Comparison of ENCODE assay signal across 8 cellular contexts in genomic region chr11:113447621-113448310, GRCh38. TPM values are rescaled to one million over a fixed set of nuclear protein-coding genes. Genes with fewer than 3 reads are reported as not detected.
DNase-seq lines count a peak whose midpoint lies in the region; ATAC-seq, FAIRE-seq and TF ChIP-seq lines count a peak whose summit lies in the region.
"Had no signal": no experiment of that assay in that cellular context is flagged by ENCODE, and none has a peak within 500 bp of the region (broad histone marks: within the 10 kb centered on the region; RNA-seq: fewer than 3 reads in every experiment).

No MANE protein-coding gene starts in this region.

- intact Hi-C loops in PC-3 (cut with micrococcal nuclease) (no loop called here), MCF 10A (cut with micrococcal nuclease) (loop anchor here (1.0 to 5.0 kb wide), 2 partner anchors 45 to 63 kb away; no protein-coding TSS in a partner anchor), lower leg skin (cut with DNase I; ENCODE audit: low total_unique reads) (no loop called here)

- H3K4me1 Mint-ChIP-seq in GM23338, result no peaks in the 10 kb centered on the region
- peaks cover 34% of the 10 kb centered on the region for H3K4me1 Mint-ChIP-seq in MCF 10A (ENCODE audit: insufficient read depth, unreplicated experiment)

- H3K79me2 ChIP-seq in GM23338 (replicated peaks; ENCODE audit: insufficient read depth) (no peaks in the 10 kb centered on the region), PC-3 (ENCODE audit: low read length) (no peaks in the 10 kb centered on the region), osteoblast (ENCODE audit: insufficient read depth, low read length) (no peaks in the 10 kb centered on the region)

- H3K4me3 ChIP-seq in GM23338 (no peak overlapping the region), PC-3 (ENCODE audit: low read length) (no peak overlapping the region), osteoblast (ENCODE audit: insufficient read depth, low read length) (no peak overlapping the region), lower leg skin (ENCODE audit: low read depth, poor library complexity, severe bottlenecking) (no peak overlapping the region)

- H3K36me3 ChIP-seq in GM23338 (ENCODE audit: insufficient read depth) (no peaks in the 10 kb centered on the region), PC-3 (ENCODE audit: low read depth, low read length) (no peaks in the 10 kb centered on the region), osteoblast (ENCODE audit: insufficient read depth, low read length) (no peaks in the 10 kb centered on the region)

- no peaks in the 10 kb centered on the region for H4K20me1 ChIP-seq in GM23338 (replicated peaks; ENCODE audit: insufficient read depth)
- H4K20me1 ChIP-seq in PC-3 (ENCODE audit: low read length), result no peaks in the 10 kb centered on the region
- no peaks in the 10 kb centered on the region for H4K20me1 ChIP-seq in osteoblast (ENCODE audit: insufficient read depth, low read length)

- H3K4me3 Mint-ChIP-seq in GM23338 (no peak overlapping the region), MCF 10A (ENCODE audit: unreplicated experiment) (no peak overlapping the region)

- no peak overlapping the region for H3K27ac ChIP-seq in GM23338 (ENCODE audit: low read depth)
- H3K27ac ChIP-seq in PC-3 (ENCODE audit: low read length), result peak overlapping the region; percentile 21; the same call in 1 of the 2 replicates
- H3K27ac ChIP-seq in osteoblast (ENCODE audit: low read depth, low read length), result peak overlapping the region; percentile 35

- POLR2A ChIA-PET in PC-3 (lab: Charles Lee; ENCODE audit: unreplicated experiment) (no interaction called here), MCF 10A (lab: Yijun Ruan, JAX) (interaction anchor here (0.7 to 3.7 kb wide), 13 partner anchors 15 to 135 kb away, joined by 3 to 27 read pairs (median 3); partner anchors contain the start of gene ANKK1)

- no peak overlapping the region for H3K27ac Mint-ChIP-seq in GM23338
- H3K27ac Mint-ChIP-seq in MCF 10A (ENCODE audit: low read depth, unreplicated experiment), result peak overlapping the region; percentile 75

- no peak for FAIRE-seq in D721Med (lab: Jason Lieb, UNC)

- no peak for DNase-seq in GM23338 (ENCODE audit: low spot score)
- peak; percentile 64 for DNase-seq in PC-3
- peak; percentile 81 for DNase-seq in MCF 10A (ENCODE audit: unreplicated experiment)
- peak; percentile 83 for DNase-seq in osteoblast (ENCODE audit: insufficient read length, low spot score, missing footprints)
- DNase-seq in D721Med (ENCODE audit: insufficient read length, low spot score), result no peak
- no peak for DNase-seq in lower leg skin (ENCODE audit: low spot score in 2 of 2)
- DNase-seq: NCI-H1092 had no signal

- TF ChIP-seq CTCF in GM23338 (conservative IDR thresholded peaks at IDR 0.05; ENCODE audit: low read depth in 2 of 2), result no peak
- TF ChIP-seq CTCF in PC-3 (conservative IDR thresholded peaks at IDR 0.05; ENCODE audit: low read depth, low read length), result no peak
- TF ChIP-seq CTCF in MCF 10A (IDR thresholded peaks at IDR 0.05; ENCODE audit: unreplicated experiment), result no peak
- TF ChIP-seq CTCF in osteoblast (IDR thresholded peaks at IDR 0.05; ENCODE audit: extremely low read depth, low read depth, low read length), result no peak
- TF ChIP-seq CTCF in D721Med (IDR thresholded peaks at IDR 0.05; ENCODE audit: insufficient read depth, missing control alignments), result no peak
- no peak for TF ChIP-seq CTCF in lower leg skin (IDR thresholded peaks at IDR 0.05)

- H3F3A ChIP-seq in GM23338 (replicated peaks; ENCODE audit: low read depth), result no peaks in the 10 kb centered on the region
- H3F3A ChIP-seq in PC-3 (ENCODE audit: low read length, unreplicated experiment), result no peaks in the 10 kb centered on the region

- no peaks in the 10 kb centered on the region for H3K9me3 ChIP-seq in PC-3 (ENCODE audit: low read length)
- H3K9me3 ChIP-seq in osteoblast (ENCODE audit: low read depth, low read length), result no peaks in the 10 kb centered on the region

- no TSS peak for BruUV-seq in PC-3 (replicated peaks; lab: Mats Ljungman, UMichigan)
- BruUV-seq in MCF 10A (replicated peaks; lab: Mats Ljungman, UMichigan), result no TSS peak

- H3K9me2 ChIP-seq in GM23338 (ENCODE audit: insufficient read depth), result no peaks in the 10 kb centered on the region
- H3K9me2 ChIP-seq in PC-3 (replicated peaks; ENCODE audit: low read length), result no peaks in the 10 kb centered on the region

- CTCF ChIA-PET in PC-3 (lab: Charles Lee) (no interaction called here), MCF 10A (lab: Yijun Ruan, JAX) (interaction anchor here (0.6 to 1.7 kb wide), 4 partner anchors 26 to 141 kb away, joined by 3 to 6 read pairs (median 5); no protein-coding TSS in a partner anchor)

- no peak for TF ChIP-seq POLR2A in lower leg skin (IDR thresholded peaks at IDR 0.05)

- WGBS in lower leg skin, 2 donors, result 49 to 50% methylated on average over 8 of the region's 8 CpGs

- H3K4me2 ChIP-seq in GM23338 (no peak overlapping the region), PC-3 (ENCODE audit: low read length) (peak overlapping the region; percentile 71; the same call in 1 of the 2 replicates), osteoblast (ENCODE audit: insufficient read depth, low read length) (peak overlapping the region; percentile 28)

- H3K4me1 ChIP-seq in GM23338 (ENCODE audit: insufficient read depth) (no peaks in the 10 kb centered on the region), PC-3 (ENCODE audit: insufficient read depth, low read length) (peaks cover 38% of the 10 kb centered on the region), osteoblast (ENCODE audit: insufficient read depth, low read length) (peaks cover 27% of the 10 kb centered on the region)

- H3K27me3 Mint-ChIP-seq in GM23338 (ENCODE audit: insufficient read depth, low read depth, poor library complexity), result peaks cover 9% of the 10 kb centered on the region
- no peaks in the 10 kb centered on the region for H3K27me3 Mint-ChIP-seq in MCF 10A (ENCODE audit: insufficient read depth, unreplicated experiment)

- H2AFZ ChIP-seq in GM23338, result peak overlapping the region; percentile 14; the same call in 1 of the 2 replicates
- H2AFZ ChIP-seq in PC-3 (ENCODE audit: low read length), result no peak overlapping the region
- peak overlapping the region; percentile 53 for H2AFZ ChIP-seq in osteoblast (ENCODE audit: low read length)

- no peak overlapping the region for H3K9ac ChIP-seq in PC-3 (ENCODE audit: low read length)

- ATAC-seq in GM23338 (no peak), PC-3 (0 out of 2 replicates have a peak, but pooled peaks have one; percentile 11), GM18861 (IDR thresholded peaks at IDR 0.05; ENCODE audit: unreplicated experiment) (no peak)

- H3K36me3 Mint-ChIP-seq in GM23338 (ENCODE audit: low read depth) (no peaks in the 10 kb centered on the region), MCF 10A (ENCODE audit: insufficient read depth, unreplicated experiment) (no peaks in the 10 kb centered on the region)

- H3K27me3 ChIP-seq in GM23338 (ENCODE audit: insufficient read depth), result no peaks in the 10 kb centered on the region
- no peaks in the 10 kb centered on the region for H3K27me3 ChIP-seq in PC-3 (ENCODE audit: low read length)
- peaks cover 18% of the 10 kb centered on the region for H3K27me3 ChIP-seq in osteoblast (ENCODE audit: insufficient read depth, low read length)

- H3K9me3 Mint-ChIP-seq in GM23338 (no peaks in the 10 kb centered on the region), MCF 10A (ENCODE audit: unreplicated experiment) (no peaks in the 10 kb centered on the region)

TF ChIP-seq in GM23338, 12 proteins besides CTCF, POLR2A, EP300 and RAD21 (continues in another document):
- no peak for TF ChIP-seq NANOG (IDR thresholded peaks at IDR 0.05; ENCODE audit: borderline replicate concordance)
- no peak for TF ChIP-seq JUNB (IDR thresholded peaks at IDR 0.05; ENCODE audit: unreplicated experiment)

RNA-seq across cellular contexts. Expression of gene DRD2, which starts 27.4 kb away (rescaled TPM):
- total RNA-seq in GM23338 (2014; rRNA removed; shearing (Covaris generic)), result 0.21 TPM in 1 of 2 replicates, not detected in the other
- 0.40 and 0.66 TPM in 2 replicates for polyA plus RNA-seq in GM23338 (2016; fragmentation: Nextera tagmentation; extraction: Ambion mirVana)
- total RNA-seq in PC-3 (2014; rRNA removed), result not detected in 2 replicates
- 0.28 and 0.96 TPM in 2 replicates for total RNA-seq in MCF 10A (2022)
- total RNA-seq in osteoblast, result 0.36 TPM in 1 of 2 replicates, not detected in the other
- under 1 TPM in 3 of 4 donors, not detected in 1; 0.11 to 0.81 (median 0.22) TPM for total RNA-seq in lower leg skin

Comparison
In these comparisons a context has a peak if more than half of its experiments do, and no peak if none do; other contexts are left out.
1. DNase-seq: peak in PC-3 (single experiment), MCF 10A (single experiment) and osteoblast (single experiment); none in GM23338 (single experiment), D721Med (single experiment) and lower leg skin (0 of 2).